1 cellular context compared by ENCODE assay signal in the genomic region with DNA sequence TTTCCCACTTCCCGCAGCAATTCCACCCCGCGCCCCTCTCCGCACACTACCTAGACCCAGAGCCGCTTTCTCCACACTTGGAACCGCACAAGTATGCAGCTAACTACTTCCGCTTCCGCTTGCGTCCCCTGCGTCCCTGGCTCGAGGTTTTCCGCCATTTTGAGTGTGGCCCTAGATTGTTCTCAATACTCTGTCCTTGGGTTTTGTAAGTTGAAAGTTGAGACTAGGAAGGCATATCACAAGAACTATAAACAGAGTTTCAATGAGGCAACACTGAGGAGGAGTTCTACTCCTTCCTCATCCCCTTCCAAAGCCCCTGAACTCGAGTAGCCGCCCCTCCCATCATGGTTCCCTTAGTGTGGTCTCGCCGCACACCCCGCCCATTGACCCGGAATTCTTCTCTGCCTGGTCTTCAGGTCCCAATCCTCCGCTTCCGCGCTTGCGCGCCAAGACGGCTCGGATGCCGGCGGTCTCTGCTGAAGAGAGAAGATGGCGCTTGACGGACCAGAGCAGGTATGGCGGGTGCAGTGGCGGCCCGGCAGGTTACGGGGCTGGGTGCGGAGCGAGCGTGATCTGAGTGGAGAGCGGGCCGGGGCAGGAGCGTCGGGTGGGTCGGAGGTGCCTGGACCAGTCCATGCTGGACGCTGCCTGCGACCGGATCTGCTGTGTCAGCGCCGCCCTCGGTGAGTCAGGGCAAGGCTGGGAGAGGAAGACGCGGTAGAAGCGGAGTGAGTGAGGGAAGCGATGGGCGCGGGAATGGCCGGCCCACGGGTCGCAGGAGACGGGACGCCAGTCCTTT.
TF ChIP-seq lines count a peak whose summit lies in the region.

Gene FTSJ3, minus strand, starts transcription at position 662 of the 799 bp plus-strand sequence. CDS start 761 bp downstream, outside the sequence.
Gene PSMC5, plus strand, starts transcription at position 430 of the 799 bp plus-strand sequence. Its CDS starts 60 bp downstream, at position 490.

TF ChIP-seq in HepG2, 621 proteins besides CTCF, POLR2A, EP300 and RAD21 (continued from another document and continues in another):
- TF ChIP-seq KIAA2018 (CRISPR knock-in tag; IDR thresholded peaks at IDR 0.05; ENCODE audit: borderline replicate concordance) (no peak), ZNF7 (CRISPR knock-in tag; IDR thresholded peaks at IDR 0.05) (peak; percentile 37; the same call in 1 of the 2 replicates), PHF20 (CRISPR knock-in tag; IDR thresholded peaks at IDR 0.05) (peak; percentile 92), ZNF232 (CRISPR knock-in tag; IDR thresholded peaks at IDR 0.05; ENCODE audit: borderline replicate concordance) (peak; percentile 90; the same call in 1 of the 2 replicates), SUZ12 (IDR thresholded peaks at IDR 0.05; ENCODE audit: low read depth, low read length) (no peak), GABPA (IDR thresholded peaks at IDR 0.05; ENCODE audit: low read depth, low read length) (peak; percentile 84), GABPA (CRISPR knock-in tag; IDR thresholded peaks at IDR 0.05; ENCODE audit: low read depth) (peak; percentile 98), ZNF460 (CRISPR knock-in tag; IDR thresholded peaks at IDR 0.05; ENCODE audit: borderline replicate concordance) (no peak), PHF21A (CRISPR knock-in tag; IDR thresholded peaks at IDR 0.05) (peak; percentile 78), RARG (CRISPR knock-in tag; IDR thresholded peaks at IDR 0.05; ENCODE audit: low read depth) (peak; percentile 97), ZBTB4 (CRISPR knock-in tag; IDR thresholded peaks at IDR 0.05; ENCODE audit: borderline replicate concordance) (peak; percentile 48; the same call in 1 of the 2 replicates), ZNF160 (CRISPR knock-in tag; IDR thresholded peaks at IDR 0.05) (peak; percentile 88), ZNF333 (CRISPR knock-in tag; IDR thresholded peaks at IDR 0.05; ENCODE audit: borderline replicate concordance) (peak; percentile 97), POLR2AphosphoS5 (IDR thresholded peaks at IDR 0.05; ENCODE audit: low read depth, low read length) (peak; percentile 91), ZFP36L2 (CRISPR knock-in tag; IDR thresholded peaks at IDR 0.05) (peak; percentile 64; the same call in 1 of the 2 replicates), RFX1 (IDR thresholded peaks at IDR 0.05) (no peak), U2AF2 (IDR thresholded peaks at IDR 0.05; ENCODE audit: low read depth, low read length) (no peak), ZNF549 (CRISPR knock-in tag; IDR thresholded peaks at IDR 0.05) (no peak), PAF1 (CRISPR knock-in tag; IDR thresholded peaks at IDR 0.05) (0 out of 2 replicates have a peak, but pooled peaks have one; percentile 6), POLR2AphosphoS2 (IDR thresholded peaks at IDR 0.05; ENCODE audit: low read depth, low read length) (peak; percentile 87), GFI1 (CRISPR knock-in tag; IDR thresholded peaks at IDR 0.05; ENCODE audit: borderline replicate concordance) (no peak; the same call in 1 of the 2 replicates), HDAC1 (CRISPR knock-in tag; IDR thresholded peaks at IDR 0.05) (peak; percentile 96), ZNF225 (CRISPR knock-in tag; IDR thresholded peaks at IDR 0.05) (peak; percentile 91; the same call in 1 of the 2 replicates), ZNF746 (CRISPR knock-in tag; IDR thresholded peaks at IDR 0.05) (no peak), ZNF569 (CRISPR knock-in tag; IDR thresholded peaks at IDR 0.05; ENCODE audit: borderline replicate concordance) (peak; percentile 54; the same call in 1 of the 2 replicates), SNAPC2 (CRISPR knock-in tag; IDR thresholded peaks at IDR 0.05) (no peak), KLF12 (CRISPR knock-in tag; IDR thresholded peaks at IDR 0.05; ENCODE audit: borderline replicate concordance) (peak; percentile 73; the same call in 1 of the 2 replicates), DNMT1 (CRISPR knock-in tag; IDR thresholded peaks at IDR 0.05) (peak; percentile 69; the same call in 1 of the 2 replicates), ZNF136 (CRISPR knock-in tag; IDR thresholded peaks at IDR 0.05; ENCODE audit: low read depth) (peak; percentile 80; the same call in 1 of the 2 replicates), ZNF431 (CRISPR knock-in tag; IDR thresholded peaks at IDR 0.05; ENCODE audit: borderline replicate concordance, low read depth) (no peak), ZSCAN21 (CRISPR knock-in tag; IDR thresholded peaks at IDR 0.05; ENCODE audit: borderline replicate concordance) (peak; percentile 78; the same call in 1 of the 2 replicates), ZNF781 (CRISPR knock-in tag; IDR thresholded peaks at IDR 0.05; ENCODE audit: borderline replicate concordance, not compliant biosample characterization) (no peak), BRD4 (CRISPR knock-in tag; IDR thresholded peaks at IDR 0.05) (peak; percentile 93), ZSCAN22 (CRISPR knock-in tag; IDR thresholded peaks at IDR 0.05) (0 out of 2 replicates have a peak, but pooled peaks have one; percentile 68), ZNF605 (CRISPR knock-in tag; IDR thresholded peaks at IDR 0.05) (peak; percentile 90), ARNT2 (CRISPR knock-in tag; IDR thresholded peaks at IDR 0.05; ENCODE audit: low read depth) (peak; percentile 97), ZNF619 (CRISPR knock-in tag; IDR thresholded peaks at IDR 0.05) (peak; percentile 58), ELF3 (CRISPR knock-in tag; IDR thresholded peaks at IDR 0.05) (peak; percentile 78; the same call in 1 of the 2 replicates), ZNF841 (CRISPR knock-in tag; IDR thresholded peaks at IDR 0.05; ENCODE audit: borderline replicate concordance) (0 out of 2 replicates have a peak, but pooled peaks have one; percentile 33), KDM5B (CRISPR knock-in tag; IDR thresholded peaks at IDR 0.05; ENCODE audit: borderline replicate concordance) (peak; percentile 98), ZNF326 (CRISPR knock-in tag; IDR thresholded peaks at IDR 0.05; ENCODE audit: borderline replicate concordance) (no peak), ZNF557 (CRISPR knock-in tag; IDR thresholded peaks at IDR 0.05) (peak; percentile 42; the same call in 1 of the 2 replicates)
- TF ChIP-seq, protein P1, sequence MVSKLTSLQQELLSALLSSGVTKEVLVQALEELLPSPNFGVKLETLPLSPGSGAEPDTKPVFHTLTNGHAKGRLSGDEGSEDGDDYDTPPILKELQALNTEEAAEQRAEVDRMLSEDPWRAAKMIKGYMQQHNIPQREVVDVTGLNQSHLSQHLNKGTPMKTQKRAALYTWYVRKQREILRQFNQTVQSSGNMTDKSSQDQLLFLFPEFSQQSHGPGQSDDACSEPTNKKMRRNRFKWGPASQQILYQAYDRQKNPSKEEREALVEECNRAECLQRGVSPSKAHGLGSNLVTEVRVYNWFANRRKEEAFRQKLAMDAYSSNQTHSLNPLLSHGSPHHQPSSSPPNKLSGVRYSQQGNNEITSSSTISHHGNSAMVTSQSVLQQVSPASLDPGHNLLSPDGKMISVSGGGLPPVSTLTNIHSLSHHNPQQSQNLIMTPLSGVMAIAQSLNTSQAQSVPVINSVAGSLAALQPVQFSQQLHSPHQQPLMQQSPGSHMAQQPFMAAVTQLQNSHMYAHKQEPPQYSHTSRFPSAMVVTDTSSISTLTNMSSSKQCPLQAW (CRISPR knock-in tag; IDR thresholded peaks at IDR 0.05): peak; percentile 80
- TF ChIP-seq, protein P2, sequence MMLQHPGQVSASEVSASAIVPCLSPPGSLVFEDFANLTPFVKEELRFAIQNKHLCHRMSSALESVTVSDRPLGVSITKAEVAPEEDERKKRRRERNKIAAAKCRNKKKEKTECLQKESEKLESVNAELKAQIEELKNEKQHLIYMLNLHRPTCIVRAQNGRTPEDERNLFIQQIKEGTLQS (CRISPR knock-in tag; IDR thresholded peaks at IDR 0.05): peak; percentile 54; the same call in 1 of the 2 replicates
- TF ChIP-seq, protein P3, sequence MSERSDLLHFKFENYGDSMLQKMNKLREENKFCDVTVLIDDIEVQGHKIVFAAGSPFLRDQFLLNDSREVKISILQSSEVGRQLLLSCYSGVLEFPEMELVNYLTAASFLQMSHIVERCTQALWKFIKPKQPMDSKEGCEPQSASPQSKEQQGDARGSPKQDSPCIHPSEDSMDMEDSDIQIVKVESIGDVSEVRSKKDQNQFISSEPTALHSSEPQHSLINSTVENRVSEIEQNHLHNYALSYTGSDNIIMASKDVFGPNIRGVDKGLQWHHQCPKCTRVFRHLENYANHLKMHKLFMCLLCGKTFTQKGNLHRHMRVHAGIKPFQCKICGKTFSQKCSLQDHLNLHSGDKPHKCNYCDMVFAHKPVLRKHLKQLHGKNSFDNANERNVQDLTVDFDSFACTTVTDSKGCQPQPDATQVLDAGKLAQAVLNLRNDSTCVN (CRISPR knock-in tag; IDR thresholded peaks at IDR 0.05; ENCODE audit: borderline replicate concordance): peak; percentile 29; the same call in 1 of the 2 replicates
- TF ChIP-seq, protein P4, sequence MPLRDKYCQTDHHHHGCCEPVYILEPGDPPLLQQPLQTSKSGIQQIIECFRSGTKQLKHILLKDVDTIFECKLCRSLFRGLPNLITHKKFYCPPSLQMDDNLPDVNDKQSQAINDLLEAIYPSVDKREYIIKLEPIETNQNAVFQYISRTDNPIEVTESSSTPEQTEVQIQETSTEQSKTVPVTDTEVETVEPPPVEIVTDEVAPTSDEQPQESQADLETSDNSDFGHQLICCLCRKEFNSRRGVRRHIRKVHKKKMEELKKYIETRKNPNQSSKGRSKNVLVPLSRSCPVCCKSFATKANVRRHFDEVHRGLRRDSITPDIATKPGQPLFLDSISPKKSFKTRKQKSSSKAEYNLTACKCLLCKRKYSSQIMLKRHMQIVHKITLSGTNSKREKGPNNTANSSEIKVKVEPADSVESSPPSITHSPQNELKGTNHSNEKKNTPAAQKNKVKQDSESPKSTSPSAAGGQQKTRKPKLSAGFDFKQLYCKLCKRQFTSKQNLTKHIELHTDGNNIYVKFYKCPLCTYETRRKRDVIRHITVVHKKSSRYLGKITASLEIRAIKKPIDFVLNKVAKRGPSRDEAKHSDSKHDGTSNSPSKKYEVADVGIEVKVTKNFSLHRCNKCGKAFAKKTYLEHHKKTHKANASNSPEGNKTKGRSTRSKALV (CRISPR knock-in tag; IDR thresholded peaks at IDR 0.05): peak; percentile 94
